Comparison of ENCODE assay signal across 11 cellular contexts in the genomic region with DNA sequence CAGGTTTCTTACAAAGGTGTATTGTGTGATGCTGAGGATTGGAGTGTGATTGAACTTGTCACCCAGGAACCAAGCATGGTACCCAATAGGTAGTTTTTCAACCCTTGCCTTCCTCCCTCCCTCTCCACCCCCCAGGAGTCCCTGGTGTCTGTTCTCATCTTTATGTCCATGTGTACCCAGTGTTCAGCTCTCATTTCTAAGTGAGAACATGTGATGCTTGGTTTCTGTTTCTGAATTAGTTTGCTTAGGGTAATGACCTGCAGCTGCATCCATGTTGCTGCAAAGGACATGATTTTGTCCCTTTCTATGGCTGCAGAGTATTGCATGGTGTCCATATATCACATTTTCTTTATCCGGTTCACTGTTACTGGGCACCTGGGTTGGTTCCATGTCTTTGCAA.
DNase-seq lines count a peak whose midpoint lies in the region; ATAC-seq and TF ChIP-seq lines count a peak whose summit lies in the region.
"Had no signal": no experiment of that assay in that cellular context is flagged by ENCODE, and none has a peak within 500 bp of the region (broad histone marks: within the 10 kb centered on the region; RNA-seq: fewer than 3 reads in every experiment).

No MANE protein-coding gene starts in this region.

- H3K27me3 Mint-ChIP-seq in nephron progenitor cell (ENCODE audit: low read depth, poor library complexity) (no peaks in the 10 kb centered on the region), osteocyte (ENCODE audit: unreplicated experiment) (no peaks in the 10 kb centered on the region)

- ATAC-seq in GM19035 (IDR thresholded peaks at IDR 0.05; ENCODE audit: unreplicated experiment) (peak; percentile 97), HG02759 (IDR thresholded peaks at IDR 0.05; ENCODE audit: unreplicated experiment) (peak; percentile 96), HG03520 (IDR thresholded peaks at IDR 0.05; ENCODE audit: unreplicated experiment) (peak; percentile 95)
- ATAC-seq: Panc1 had no signal

- H3K36me3 Mint-ChIP-seq in nephron progenitor cell (ENCODE audit: low read depth) = peaks cover 35% of the 10 kb centered on the region
- H3K36me3 Mint-ChIP-seq in osteocyte (ENCODE audit: unreplicated experiment) = peaks cover 14% of the 10 kb centered on the region

- H3K4me1 Mint-ChIP-seq in nephron progenitor cell (peaks cover 61% of the 10 kb centered on the region), osteocyte (ENCODE audit: unreplicated experiment) (peaks cover 33% of the 10 kb centered on the region)

- TF ChIP-seq CTCF in nephron progenitor cell (IDR thresholded peaks at IDR 0.05) = no peak
- no peak for TF ChIP-seq CTCF in osteocyte (IDR thresholded peaks at IDR 0.05)

- H3K27ac Mint-ChIP-seq in nephron progenitor cell (no peak overlapping the region), osteocyte (ENCODE audit: unreplicated experiment) (no peak overlapping the region)

- DNase-seq in DMS53 (lab: John Stamatoyannopoulos, UW) = peak; percentile 52
- no peak for DNase-seq in nephron progenitor cell
- DNase-seq in osteocyte (ENCODE audit: extremely low spot score, unreplicated experiment) = no peak
- no peak for DNase-seq in hepatic stellate cell (ENCODE audit: low spot score)
- no peak for DNase-seq in DMS 273 treated with DMSO at 0.1 percent for 48 hours (lab: John Stamatoyannopoulos, UW)
- DNase-seq: AML-193, mammary epithelial cell had no signal

- H3K9me3 Mint-ChIP-seq in nephron progenitor cell (no peaks in the 10 kb centered on the region), osteocyte (ENCODE audit: unreplicated experiment) (no peaks in the 10 kb centered on the region)

- H3K4me3 Mint-ChIP-seq in nephron progenitor cell = no peak overlapping the region
- H3K4me3 Mint-ChIP-seq in osteocyte (ENCODE audit: unreplicated experiment) = no peak overlapping the region
